In the genomic region with DNA sequence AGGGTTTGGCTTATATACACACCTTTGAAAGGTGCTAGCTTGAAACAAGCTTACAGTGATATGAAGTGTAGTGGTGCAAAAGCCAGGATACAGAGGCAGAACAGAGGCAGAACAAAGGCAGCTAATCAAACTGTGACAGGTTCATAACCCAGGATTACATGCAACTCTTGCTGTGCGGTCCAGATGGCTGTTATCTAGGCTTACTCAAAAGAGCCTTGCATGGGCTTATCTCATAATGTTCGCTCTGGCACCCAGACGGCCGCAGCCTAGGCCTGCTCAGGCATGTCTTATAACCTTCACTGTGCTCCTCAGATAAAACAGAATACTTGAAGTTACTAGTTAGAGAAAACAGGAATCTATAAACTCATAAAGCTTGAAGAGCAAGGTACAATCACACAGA, we compare ENCODE assay signal across 13 cellular contexts. TPM values are rescaled to one million over a fixed set of nuclear protein-coding genes. Genes with fewer than 3 reads are reported as not detected.
A peak's percentile ranks its signal among the peaks of the same experiment; 100 is the strongest.
DNase-seq lines count a peak whose midpoint lies in the region; ATAC-seq and TF ChIP-seq lines count a peak whose summit lies in the region.
"Had no signal": no experiment of that assay in that cellular context is flagged by ENCODE, and none has a peak within 500 bp of the region (broad histone marks: within the 10 kb centered on the region; RNA-seq: fewer than 3 reads in every experiment).

No MANE protein-coding gene starts in this region.

- H3K4me3 Mint-ChIP-seq in nephron = peak overlapping the region in 1 of 3 experiments; percentile 20
- no peak overlapping the region for H3K4me3 Mint-ChIP-seq in activated CD4-positive, alpha-beta T cell treated with anti-CD3 and anti-CD28 coated beads, Interleukin-2, amount 10 ng/mL, durations not matched to agents 24 days and 14 days
- H3K4me3 Mint-ChIP-seq: activated CD4-positive, alpha-beta T cell treated with anti-CD3 and anti-CD28 coated beads, Interleukin-2, amount 10 ng/mL, durations not matched to agents 7 days and 5 days had no signal

- DNase-seq in DMS79 treated with DMSO at 0.1 percent for 48 hours (lab: John Stamatoyannopoulos, UW) (peak; percentile 5), NCI-H526 treated with DMSO at 0.1 percent for 48 hours (lab: John Stamatoyannopoulos, UW) (peak; percentile 9), choroid plexus epithelial cell (ENCODE audit: low read depth) (peak; percentile 36), HT-29 (ENCODE audit: low spot score) (no peak)
- no peak for DNase-seq in activated CD4-positive, alpha-beta T cell treated with anti-CD3 and anti-CD28 coated beads, Interleukin-2, amount 10 ng/mL, durations not matched to agents 24 days and 14 days
- no peak for DNase-seq in activated CD8-positive, alpha-beta memory T cell treated with anti-CD3 and anti-CD28 coated beads for 24 hours
- DNase-seq: activated CD4-positive, alpha-beta T cell treated with anti-CD3 and anti-CD28 coated beads, Interleukin-2, amount 10 ng/mL, durations not matched to agents 7 days and 5 days; activated effector memory CD4-positive, alpha-beta T cell treated with Interleukin-2 at 50 U/mL for 16 hours; NCI-H345; stimulated activated CD8-positive, alpha-beta memory T cell treated with anti-CD3 and anti-CD28 coated beads, Interleukin-4, amount 100 ng/mL, for 48 hours; uterus had no signal

- intact Hi-C loops in activated CD4-positive, alpha-beta T cell treated with anti-CD3 and anti-CD28 coated beads, Interleukin-2, amount 10 ng/mL, durations not matched to agents 24 days and 14 days (cut with micrococcal nuclease) = no loop called here

- H3K4me1 Mint-ChIP-seq in nephron = peaks cover 41% of the 10 kb centered on the region
- no peaks in the 10 kb centered on the region for H3K4me1 Mint-ChIP-seq in activated CD4-positive, alpha-beta T cell treated with anti-CD3 and anti-CD28 coated beads, Interleukin-2, amount 10 ng/mL, durations not matched to agents 24 days and 14 days
- H3K4me1 Mint-ChIP-seq: activated CD4-positive, alpha-beta T cell treated with anti-CD3 and anti-CD28 coated beads, Interleukin-2, amount 10 ng/mL, durations not matched to agents 7 days and 5 days had no signal

- peaks cover 5% of the 10 kb centered on the region for H3K27me3 Mint-ChIP-seq in nephron (ENCODE audit: low read depth)
- peaks cover 10% of the 10 kb centered on the region for H3K27me3 Mint-ChIP-seq in activated CD4-positive, alpha-beta T cell treated with anti-CD3 and anti-CD28 coated beads, Interleukin-2, amount 10 ng/mL, durations not matched to agents 24 days and 14 days
- H3K27me3 Mint-ChIP-seq: activated CD4-positive, alpha-beta T cell treated with anti-CD3 and anti-CD28 coated beads, Interleukin-2, amount 10 ng/mL, durations not matched to agents 7 days and 5 days had no signal

- no peak overlapping the region for H3K4me3 ChIP-seq in choroid plexus epithelial cell (ENCODE audit: low read depth, low read length)
- H3K4me3 ChIP-seq: uterus had no signal

- H3K27ac Mint-ChIP-seq in nephron = peak overlapping the region; percentile 25 to 97 (median 79)
- H3K27ac Mint-ChIP-seq in activated CD4-positive, alpha-beta T cell treated with anti-CD3 and anti-CD28 coated beads, Interleukin-2, amount 10 ng/mL, durations not matched to agents 24 days and 14 days = no peak overlapping the region
- H3K27ac Mint-ChIP-seq: activated CD4-positive, alpha-beta T cell treated with anti-CD3 and anti-CD28 coated beads, Interleukin-2, amount 10 ng/mL, durations not matched to agents 7 days and 5 days had no signal

- no peak for ATAC-seq in HG02763 (IDR thresholded peaks at IDR 0.05; ENCODE audit: unreplicated experiment)

- H3K36me3 Mint-ChIP-seq in nephron (ENCODE audit: low read depth) = no peaks in the 10 kb centered on the region
- H3K36me3 Mint-ChIP-seq in activated CD4-positive, alpha-beta T cell treated with anti-CD3 and anti-CD28 coated beads, Interleukin-2, amount 10 ng/mL, durations not matched to agents 24 days and 14 days (ENCODE audit: low read depth) = no peaks in the 10 kb centered on the region

- H3K9me3 Mint-ChIP-seq in nephron = peaks cover 3% of the 10 kb centered on the region
- H3K9me3 Mint-ChIP-seq in activated CD4-positive, alpha-beta T cell treated with anti-CD3 and anti-CD28 coated beads, Interleukin-2, amount 10 ng/mL, durations not matched to agents 24 days and 14 days = no peaks in the 10 kb centered on the region
- H3K9me3 Mint-ChIP-seq: activated CD4-positive, alpha-beta T cell treated with anti-CD3 and anti-CD28 coated beads, Interleukin-2, amount 10 ng/mL, durations not matched to agents 7 days and 5 days had no signal

- no peak for TF ChIP-seq CTCF in choroid plexus epithelial cell (conservative IDR thresholded peaks at IDR 0.05; ENCODE audit: low read depth, low read length)
- no peak for TF ChIP-seq CTCF in nephron (IDR thresholded peaks at IDR 0.05; ENCODE audit: unreplicated experiment in 3 of 3)

RNA-seq across cellular contexts. Expression of gene NOX5, which starts 22.8 kb away (rescaled TPM):
- total RNA-seq in activated CD4-positive, alpha-beta T cell treated with anti-CD3 and anti-CD28 coated beads, Interleukin-2, amount 10 ng/mL, durations not matched to agents 24 days and 14 days = not detected in 2 replicates
- total RNA-seq in HT-29 (2014; rRNA removed; shearing (Covaris generic)) = not detected in 2 replicates
- total RNA-seq: activated CD4-positive, alpha-beta T cell treated with anti-CD3 and anti-CD28 coated beads, Interleukin-2, amount 10 ng/mL, durations not matched to agents 7 days and 5 days had no signal

Comparison
In these comparisons a context has a peak if more than half of its experiments do, and no peak if none do; other contexts are left out.
1. DNase-seq: peak in DMS79 treated with DMSO at 0.1 percent for 48 hours (single experiment), NCI-H526 treated with DMSO at 0.1 percent for 48 hours (single experiment) and choroid plexus epithelial cell (single experiment); none in activated CD4-positive, alpha-beta T cell treated with anti-CD3 and anti-CD28 coated beads, Interleukin-2, amount 10 ng/mL, durations not matched to agents 24 days and 14 days (single experiment), activated CD8-positive, alpha-beta memory T cell treated with anti-CD3 and anti-CD28 coated beads for 24 hours (single experiment) and HT-29 (single experiment).